1 cellular context compared by ENCODE assay signal in genomic region chrX:50442426-50443116, GRCh38.
TF ChIP-seq lines count a peak whose summit lies in the region.

No MANE protein-coding gene starts in this region.

TF ChIP-seq in SK-N-SH, 30 proteins besides CTCF, POLR2A, EP300 and RAD21 (continued from another document):
- TF ChIP-seq MXI1 (IDR thresholded peaks at IDR 0.05; ENCODE audit: low read depth, low read length), result no peak
- TF ChIP-seq JUND (IDR thresholded peaks at IDR 0.05), result no peak
- TF ChIP-seq ZBTB33 (IDR thresholded peaks at IDR 0.05; ENCODE audit: borderline replicate concordance, low read depth), result no peak
- TF ChIP-seq FOXM1 (IDR thresholded peaks at IDR 0.05; ENCODE audit: low read depth), result no peak
